Comparison of ENCODE assay signal across 8 cellular contexts in genomic region chr3:114809668-114810413, GRCh38.
DNase-seq lines count a peak whose midpoint lies in the region; ATAC-seq, FAIRE-seq and TF ChIP-seq lines count a peak whose summit lies in the region.

No MANE protein-coding gene starts in this region.

- no peak for TF ChIP-seq POLR2A in GM12878 (IDR thresholded peaks at IDR 0.05; ENCODE audit: low read depth, low read length)
- no peak for TF ChIP-seq POLR2A in sigmoid colon (IDR thresholded peaks at IDR 0.05)

- intact Hi-C loops in GM12878 (cut with micrococcal nuclease; ENCODE audit: unreplicated experiment) = loop anchor here (5.0 to 10.0 kb wide), 2 partner anchors 285 to 428 kb away; no protein-coding TSS in a partner anchor
- intact Hi-C loops in sigmoid colon (cut with DNase I) = no loop called here

- BruUV-seq in GM12878 (replicated peaks; lab: Mats Ljungman, UMichigan) = no TSS peak

- TF ChIP-seq CTCF in GM12878 (IDR thresholded peaks at IDR 0.05 in 2 of 3, conservative IDR thresholded peaks at IDR 0.05 in 1 of 3; ENCODE audit: control insufficient read depth in 2 of 3, extremely low read depth in 1 of 3, insufficient read depth in 1 of 3, low read depth in 3 of 3, low read length in 3 of 3) (no peak), sigmoid colon (IDR thresholded peaks at IDR 0.05) (no peak)

- H4K20me1 ChIP-seq in GM12878 (ENCODE audit: control insufficient read depth, insufficient read depth) = no peaks in the 10 kb centered on the region

- RAD21 ChIA-PET in GM12878 (lab: Charles Lee; ENCODE audit: unreplicated experiment) = interaction anchor here (1.3 to 1.5 kb wide), 2 partner anchors 15 to 349 kb away, joined by 3 to 5 read pairs; no protein-coding TSS in a partner anchor

- WGBS in GM12878 (ENCODE audit: insufficient coverage, insufficient replicate concordance, low lambda C conversion rate, missing lambda C conversion rate) = 0% methylated on average over 5 of the region's 5 CpGs
- WGBS in sigmoid colon, 2 donors = 6 to 57% methylated on average over 5 of the region's 5 CpGs

- TF ChIP-seq EP300 in GM12878 (IDR thresholded peaks at IDR 0.05; ENCODE audit: borderline replicate concordance in 1 of 2, control insufficient read depth in 1 of 2, low read depth in 2 of 2, low read length in 2 of 2) (peak in 1 of 2 experiments; percentile 74; a peak in 2 of 4 replicates), sigmoid colon (IDR thresholded peaks at IDR 0.05) (no peak)

- no peak overlapping the region for H3K9ac ChIP-seq in GM12878 (ENCODE audit: control insufficient read depth, insufficient read depth, low read length)

- POLR2A ChIA-PET in GM12878 (lab: Charles Lee) = no interaction called here

- in situ Hi-C loops in GM12878 (cut with MboI) = no loop called here

- H3K79me2 ChIP-seq in GM12878 (ENCODE audit: control insufficient read depth, insufficient read depth, low read length) = no peaks in the 10 kb centered on the region

- H3K4me3 ChIP-seq in GM12878 (peak overlapping the region; percentile 31; the same call in 1 of the 2 replicates), H7 (ENCODE audit: insufficient read depth, low read depth, low read length) (no peak overlapping the region), sigmoid colon (no peak overlapping the region)

- H3K4me1 ChIP-seq in GM12878 (ENCODE audit: control insufficient read depth, insufficient read depth, low read length) (peaks cover 6% of the 10 kb centered on the region), sigmoid colon (no peaks in the 10 kb centered on the region)

- H3K36me3 ChIP-seq in GM12878 (ENCODE audit: control insufficient read depth in 2 of 2, insufficient read depth in 2 of 2, low read length in 1 of 2) (no peaks in the 10 kb centered on the region), H7 (replicated peaks; ENCODE audit: control insufficient read depth, insufficient read depth, low read length) (no peaks in the 10 kb centered on the region), sigmoid colon (no peaks in the 10 kb centered on the region)

- DNase-seq in stimulated activated CD4-positive, alpha-beta T cell treated with anti-CD3 and anti-CD28 coated beads, Interleukin-4, amount 100 ng/mL, for 24 hours = peak; percentile 4
- no peak for DNase-seq in stimulated activated CD4-positive, alpha-beta T cell treated with anti-CD3 and anti-CD28 coated beads, Interleukin-2, amount 100 ng/mL, for 48 hours
- DNase-seq in GM12878 (ENCODE audit: low read depth, low spot score) = peak; percentile 79
- no peak for DNase-seq in H7
- DNase-seq in NCI-H82 treated with DMSO at 0.1 percent for 48 hours (lab: John Stamatoyannopoulos, UW; ENCODE audit: unreplicated experiment) = no peak
- no peak for DNase-seq in sigmoid colon
- DNase-seq in NCI-H524 treated with DMSO at 0.1 percent for 48 hours (lab: John Stamatoyannopoulos, UW) = no peak

- H3K4me2 ChIP-seq in GM12878 (ENCODE audit: control insufficient read depth, insufficient read depth) = peak overlapping the region; percentile 82

- FAIRE-seq in GM12878 (lab: Jason Lieb, UNC) = peak; percentile 98

- peak overlapping the region; percentile 45 for H3K27ac ChIP-seq in GM12878 (ENCODE audit: control insufficient read depth, insufficient read depth)
- no peak overlapping the region for H3K27ac ChIP-seq in sigmoid colon

- peak overlapping the region; percentile 81 for H2AFZ ChIP-seq in GM12878 (ENCODE audit: control insufficient read depth, low read depth, low read length)

- H3K9me3 ChIP-seq in GM12878 (replicated peaks; ENCODE audit: control insufficient read depth, insufficient read depth, low read length) (no peaks in the 10 kb centered on the region; the same call in 2 of the 3 replicates), sigmoid colon (no peaks in the 10 kb centered on the region)

- SMC1A ChIA-PET in GM12878 (lab: Charles Lee; ENCODE audit: uncharacterized antibody, unreplicated experiment) = interaction anchor here (0.6 to 1.7 kb wide), 6 partner anchors 15 to 136 kb away, joined by 3 to 4 read pairs (median 3); no protein-coding TSS in a partner anchor

- H3K27me3 ChIP-seq in GM12878 (replicated peaks in 1 of 2; ENCODE audit: control insufficient read depth in 2 of 2, insufficient read depth in 2 of 2, low read length in 1 of 2) (no peaks in the 10 kb centered on the region), H7 (ENCODE audit: control insufficient read depth, insufficient read depth, low read length) (no peaks in the 10 kb centered on the region), sigmoid colon (no peaks in the 10 kb centered on the region)

- peak; percentile 99 for ATAC-seq in HG03064 (IDR thresholded peaks at IDR 0.05; ENCODE audit: low read depth, unreplicated experiment)
- ATAC-seq in GM12878 = peak; percentile 99

- no peak for TF ChIP-seq RAD21 in GM12878 (IDR thresholded peaks at IDR 0.05; ENCODE audit: insufficient read depth, low read depth, low read length)

- CTCF ChIA-PET in GM12878 (lab: Yijun Ruan, JAX) = interaction anchor here (0.9 to 3.6 kb wide), 2 partner anchors 15 to 230 kb away, joined by 3 to 14 read pairs; no protein-coding TSS in a partner anchor

TF ChIP-seq in GM12878, 131 proteins besides CTCF, POLR2A, EP300 and RAD21 (continues in another document):
- TF ChIP-seq, protein P1, sequence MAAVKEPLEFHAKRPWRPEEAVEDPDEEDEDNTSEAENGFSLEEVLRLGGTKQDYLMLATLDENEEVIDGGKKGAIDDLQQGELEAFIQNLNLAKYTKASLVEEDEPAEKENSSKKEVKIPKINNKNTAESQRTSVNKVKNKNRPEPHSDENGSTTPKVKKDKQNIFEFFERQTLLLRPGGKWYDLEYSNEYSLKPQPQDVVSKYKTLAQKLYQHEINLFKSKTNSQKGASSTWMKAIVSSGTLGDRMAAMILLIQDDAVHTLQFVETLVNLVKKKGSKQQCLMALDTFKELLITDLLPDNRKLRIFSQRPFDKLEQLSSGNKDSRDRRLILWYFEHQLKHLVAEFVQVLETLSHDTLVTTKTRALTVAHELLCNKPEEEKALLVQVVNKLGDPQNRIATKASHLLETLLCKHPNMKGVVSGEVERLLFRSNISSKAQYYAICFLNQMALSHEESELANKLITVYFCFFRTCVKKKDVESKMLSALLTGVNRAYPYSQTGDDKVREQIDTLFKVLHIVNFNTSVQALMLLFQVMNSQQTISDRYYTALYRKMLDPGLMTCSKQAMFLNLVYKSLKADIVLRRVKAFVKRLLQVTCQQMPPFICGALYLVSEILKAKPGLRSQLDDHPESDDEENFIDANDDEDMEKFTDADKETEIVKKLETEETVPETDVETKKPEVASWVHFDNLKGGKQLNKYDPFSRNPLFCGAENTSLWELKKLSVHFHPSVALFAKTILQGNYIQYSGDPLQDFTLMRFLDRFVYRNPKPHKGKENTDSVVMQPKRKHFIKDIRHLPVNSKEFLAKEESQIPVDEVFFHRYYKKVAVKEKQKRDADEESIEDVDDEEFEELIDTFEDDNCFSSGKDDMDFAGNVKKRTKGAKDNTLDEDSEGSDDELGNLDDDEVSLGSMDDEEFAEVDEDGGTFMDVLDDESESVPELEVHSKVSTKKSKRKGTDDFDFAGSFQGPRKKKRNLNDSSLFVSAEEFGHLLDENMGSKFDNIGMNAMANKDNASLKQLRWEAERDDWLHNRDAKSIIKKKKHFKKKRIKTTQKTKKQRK (IDR thresholded peaks at IDR 0.05; ENCODE audit: low read depth, low read length) = no peak
- TF ChIP-seq SPI1 (IDR thresholded peaks at IDR 0.05; ENCODE audit: borderline replicate concordance, insufficient read depth, low read depth, low read length) (peak; percentile 17; the same call in 1 of the 2 replicates), PBX3 (IDR thresholded peaks at IDR 0.05; ENCODE audit: insufficient replicate concordance, low read depth, low read length) (no peak), E4F1 (IDR thresholded peaks at IDR 0.05; ENCODE audit: borderline replicate concordance, partially characterized antibody) (no peak), SMAD5 (IDR thresholded peaks at IDR 0.05; ENCODE audit: low read depth) (no peak), SIN3A (IDR thresholded peaks at IDR 0.05; ENCODE audit: low read depth, low read length) (no peak), NBN (IDR thresholded peaks at IDR 0.05) (peak; percentile 72), BCL3 (IDR thresholded peaks at IDR 0.05; ENCODE audit: borderline replicate concordance, insufficient read depth, low read depth, low read length, poor library complexity, severe bottlenecking) (peak; percentile 73)

Comparison
In these comparisons a context has a peak if more than half of its experiments do, and no peak if none do; other contexts are left out.
1. DNase-seq: peak in stimulated activated CD4-positive, alpha-beta T cell treated with anti-CD3 and anti-CD28 coated beads, Interleukin-4, amount 100 ng/mL, for 24 hours (single experiment) and GM12878 (single experiment); none in stimulated activated CD4-positive, alpha-beta T cell treated with anti-CD3 and anti-CD28 coated beads, Interleukin-2, amount 100 ng/mL, for 48 hours (0 of 2), H7 (single experiment), NCI-H82 treated with DMSO at 0.1 percent for 48 hours (single experiment), sigmoid colon (single experiment) and NCI-H524 treated with DMSO at 0.1 percent for 48 hours (single experiment).